In the genomic region with DNA sequence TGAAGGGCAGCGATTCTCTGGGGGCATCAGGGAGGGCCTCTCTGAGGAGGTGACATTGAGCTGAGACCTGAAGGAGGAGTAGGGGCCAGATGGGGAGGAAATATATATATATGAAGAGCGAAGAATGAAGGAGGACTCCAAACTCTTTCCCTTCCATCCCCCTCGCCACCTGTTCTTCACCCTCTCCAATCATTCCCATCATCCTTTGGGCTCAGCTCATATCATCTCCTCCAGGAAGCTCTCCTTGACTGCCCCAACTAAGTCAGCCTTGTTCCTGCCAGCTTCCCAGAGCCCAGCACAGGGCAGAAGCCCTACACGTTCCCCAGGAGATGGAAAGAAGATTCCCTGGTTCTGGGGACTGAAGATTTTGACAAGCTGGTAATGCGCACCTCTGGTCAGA, we compare ENCODE assay signal across 2 cellular contexts.
TF ChIP-seq lines count a peak whose summit lies in the region.

No MANE protein-coding gene starts in this region.

TF ChIP-seq in IMR-90, 13 proteins besides CTCF, POLR2A, EP300 and RAD21:
- TF ChIP-seq CHD1 (IDR thresholded peaks at IDR 0.05; ENCODE audit: low read depth, low read length) (no peak), MXI1 (IDR thresholded peaks at IDR 0.05; ENCODE audit: borderline replicate concordance, low read depth, low read length) (no peak), BHLHE40 (IDR thresholded peaks at IDR 0.05; ENCODE audit: low read depth, low read length) (no peak), ELK1 (IDR thresholded peaks at IDR 0.05; ENCODE audit: borderline replicate concordance, low read depth, low read length) (no peak), CEBPB (IDR thresholded peaks at IDR 0.05; ENCODE audit: low read depth, low read length) (no peak), RCOR1 (IDR thresholded peaks at IDR 0.05; ENCODE audit: insufficient replicate concordance, low read length) (no peak), RFX5 (IDR thresholded peaks at IDR 0.05; ENCODE audit: low read depth, low read length) (no peak), MAFK (IDR thresholded peaks at IDR 0.05; ENCODE audit: low read depth, low read length) (no peak), FOS (IDR thresholded peaks at IDR 0.05; ENCODE audit: low read depth, low read length) (no peak), SMC3 (IDR thresholded peaks at IDR 0.05; ENCODE audit: low read depth, low read length) (no peak), MAZ (IDR thresholded peaks at IDR 0.05; ENCODE audit: borderline replicate concordance, low read depth, low read length) (no peak), USF2 (IDR thresholded peaks at IDR 0.05; ENCODE audit: low read depth, low read length) (no peak), NFE2L2 (IDR thresholded peaks at IDR 0.05; ENCODE audit: low read depth, low read length) (no peak)

TF ChIP-seq in H1, 55 proteins besides CTCF, POLR2A, EP300 and RAD21:
- TF ChIP-seq FOSL1 (IDR thresholded peaks at IDR 0.05; ENCODE audit: insufficient read depth, low read depth, low read length) (no peak), POLR2AphosphoS5 (IDR thresholded peaks at IDR 0.05; ENCODE audit: low read depth, low read length) (no peak), SIX5 (IDR thresholded peaks at IDR 0.05; ENCODE audit: low read depth, low read length) (no peak), ATF2 (IDR thresholded peaks at IDR 0.05; ENCODE audit: low read length) (no peak), RNF2 (IDR thresholded peaks at IDR 0.05; ENCODE audit: borderline replicate concordance, low read depth, low read length, missing control alignments, poor library complexity, severe bottlenecking) (no peak), KDM5A (IDR thresholded peaks at IDR 0.05; ENCODE audit: low read length) (no peak), SRF (IDR thresholded peaks at IDR 0.05; ENCODE audit: low read depth, low read length) (no peak), JUND (IDR thresholded peaks at IDR 0.05; ENCODE audit: low read length) (no peak), NRF1 (IDR thresholded peaks at IDR 0.05; ENCODE audit: low read depth, low read length) (no peak), HDAC2 (IDR thresholded peaks at IDR 0.05; ENCODE audit: borderline replicate concordance in 1 of 2, low read depth in 2 of 2, low read length in 2 of 2) (no peak), POU5F1 (IDR thresholded peaks at IDR 0.05; ENCODE audit: low read depth, low read length) (no peak), BCL11A (IDR thresholded peaks at IDR 0.05; ENCODE audit: low read depth in 2 of 2, low read length in 2 of 2) (no peak), PHF8 (conservative IDR thresholded peaks at IDR 0.05; ENCODE audit: low read depth, low read length) (no peak), KDM1A (IDR thresholded peaks at IDR 0.05; ENCODE audit: borderline replicate concordance, low read length) (no peak), SP4 (IDR thresholded peaks at IDR 0.05; ENCODE audit: low read length) (no peak), TEAD4 (IDR thresholded peaks at IDR 0.05; ENCODE audit: low read depth, low read length) (no peak)
- TF ChIP-seq, protein P1, sequence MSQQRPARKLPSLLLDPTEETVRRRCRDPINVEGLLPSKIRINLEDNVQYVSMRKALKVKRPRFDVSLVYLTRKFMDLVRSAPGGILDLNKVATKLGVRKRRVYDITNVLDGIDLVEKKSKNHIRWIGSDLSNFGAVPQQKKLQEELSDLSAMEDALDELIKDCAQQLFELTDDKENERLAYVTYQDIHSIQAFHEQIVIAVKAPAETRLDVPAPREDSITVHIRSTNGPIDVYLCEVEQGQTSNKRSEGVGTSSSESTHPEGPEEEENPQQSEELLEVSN (IDR thresholded peaks at IDR 0.05) = no peak
